ENCODE assay signal across 8 cellular contexts in genomic region chr3:16550305-16550675, GRCh38. TPM values are rescaled to one million over a fixed set of nuclear protein-coding genes. Genes with fewer than 3 reads are reported as not detected.
DNase-seq lines count a peak whose midpoint lies in the region; ATAC-seq and TF ChIP-seq lines count a peak whose summit lies in the region.
"Had no signal": no experiment of that assay in that cellular context is flagged by ENCODE, and none has a peak within 500 bp of the region (broad histone marks: within the 10 kb centered on the region; RNA-seq: fewer than 3 reads in every experiment).

No MANE protein-coding gene starts in this region.

- H2BK20ac ChIP-seq in IMR-90 (ENCODE audit: low read depth, low read length): peak overlapping the region; percentile 9; the same call in 1 of the 2 replicates

- H2BK120ac ChIP-seq in IMR-90 (ENCODE audit: low read depth, low read length): peak overlapping the region; percentile 12; the same call in 1 of the 2 replicates
- no peak overlapping the region for H2BK120ac ChIP-seq in trophoblast cell (ENCODE audit: insufficient read depth, low read length, poor library complexity)

- H3K27ac Mint-ChIP-seq in endodermal cell: no peak overlapping the region

- no peaks in the 10 kb centered on the region for H3K36me3 ChIP-seq in IMR-90 (ENCODE audit: control insufficient read depth, insufficient read depth, low read length)
- H3K36me3 ChIP-seq in endodermal cell (ENCODE audit: control insufficient read depth, insufficient read depth, low read length): no peaks in the 10 kb centered on the region
- H3K36me3 ChIP-seq in trophoblast cell (ENCODE audit: control insufficient read depth in 1 of 2, insufficient read depth in 2 of 2, low read length in 2 of 2): no peaks in the 10 kb centered on the region

- intact Hi-C loops in IMR-90 (cut with micrococcal nuclease): loop anchor here (1.0 to 5.0 kb wide), 4 partner anchors 33 to 953 kb away; no protein-coding TSS in a partner anchor

- peak overlapping the region; percentile 18; the same call in 1 of the 2 replicates for H3K23ac ChIP-seq in IMR-90 (ENCODE audit: low read depth, low read length)
- H3K23ac ChIP-seq in trophoblast cell (ENCODE audit: low read length): no peak overlapping the region

- H4K8ac ChIP-seq in IMR-90 (ENCODE audit: low read depth in 2 of 2, low read length in 2 of 2) (peak overlapping the region in 1 of 2 experiments; percentile 28; a peak in 1 of 4 replicates), trophoblast cell (ENCODE audit: low read depth, low read length) (peak overlapping the region; percentile 35)

- H3K36me3 Mint-ChIP-seq in endodermal cell (ENCODE audit: low read depth): no peaks in the 10 kb centered on the region

- H2BK15ac ChIP-seq in IMR-90 (ENCODE audit: low read depth, low read length): no peak overlapping the region

- H3K27ac ChIP-seq in IMR-90 (ENCODE audit: insufficient read depth, low read length) (no peak overlapping the region), endodermal cell (ENCODE audit: low read depth, low read length) (no peak overlapping the region), trophoblast cell (ENCODE audit: low read depth, low read length) (no peak overlapping the region)

- H2AK5ac ChIP-seq in IMR-90 (ENCODE audit: low read depth, low read length) (no peak overlapping the region), trophoblast cell (ENCODE audit: low read length) (no peak overlapping the region)

- no peak overlapping the region for H4K12ac ChIP-seq in trophoblast cell (ENCODE audit: low read depth, low read length)

- H4K91ac ChIP-seq in IMR-90 (ENCODE audit: insufficient read depth, low read depth, low read length) (no peak overlapping the region), trophoblast cell (ENCODE audit: low read depth, low read length) (no peak overlapping the region)

- H3K14ac ChIP-seq in IMR-90 (replicated peaks; ENCODE audit: low read depth, low read length) (no peak overlapping the region), trophoblast cell (ENCODE audit: low read length) (no peak overlapping the region)

- H4K5ac ChIP-seq in IMR-90 (ENCODE audit: low read depth, low read length): no peak overlapping the region; the same call in 1 of the 2 replicates

- TF ChIP-seq RAD21 in IMR-90 (IDR thresholded peaks at IDR 0.05; ENCODE audit: low read length): no peak

- no peaks in the 10 kb centered on the region for H3K79me2 ChIP-seq in trophoblast cell (ENCODE audit: control insufficient read depth, insufficient read depth, low read length, poor library complexity)

- H3K56ac ChIP-seq in IMR-90 (ENCODE audit: extremely low read depth, insufficient read depth, low read length): no peak overlapping the region

- POLR2A ChIA-PET in IMR-90 (lab: Charles Lee; ENCODE audit: unreplicated experiment): no interaction called here

- peaks cover 2% of the 10 kb centered on the region for H3K27me3 Mint-ChIP-seq in endodermal cell (ENCODE audit: insufficient read depth)

- H3K4ac ChIP-seq in IMR-90 (ENCODE audit: low read depth, low read length) (no peak overlapping the region), trophoblast cell (ENCODE audit: low read depth, low read length) (no peak overlapping the region)

- no CpG with 5 or more reads among the region's 4 CpGs for WGBS in IMR-90 (ENCODE audit: extremely low coverage in 2 of 2, insufficient read length in 1 of 2), 2 experiments
- 45 to 65% methylated on average over 3 to 4 of the region's 4 CpGs for WGBS in endodermal cell (ENCODE audit: insufficient coverage in 1 of 2, insufficient read length in 1 of 2), 2 experiments
- no CpG with 5 or more reads among the region's 4 CpGs for WGBS in trophoblast cell (ENCODE audit: extremely low coverage, insufficient coverage, insufficient read length)

- H2BK12ac ChIP-seq in trophoblast cell (ENCODE audit: low read length): no peak overlapping the region

- H3K9ac ChIP-seq in IMR-90 (ENCODE audit: low read depth, low read length) (no peak overlapping the region), endodermal cell (ENCODE audit: extremely low read depth, low read length, poor library complexity, severe bottlenecking) (no peak overlapping the region), trophoblast cell (ENCODE audit: low read length) (no peak overlapping the region)

- peaks cover 6% of the 10 kb centered on the region for H3K4me1 Mint-ChIP-seq in endodermal cell

- H3K9me1 ChIP-seq in IMR-90 (ENCODE audit: insufficient read depth, low read length): no peaks in the 10 kb centered on the region

- peak; percentile 24 for ATAC-seq in GM21423 (IDR thresholded peaks at IDR 0.05; ENCODE audit: unreplicated experiment)
- no peak for ATAC-seq in IMR-90 (ENCODE audit: low read depth)
- no peak for ATAC-seq in HG02870 (IDR thresholded peaks at IDR 0.05; ENCODE audit: unreplicated experiment)

- no peaks in the 10 kb centered on the region for H3K9me3 Mint-ChIP-seq in endodermal cell

- H3K4me3 ChIP-seq in IMR-90 (ENCODE audit: insufficient read depth, low read depth, low read length) (no peak overlapping the region), endodermal cell (ENCODE audit: low read length) (no peak overlapping the region), trophoblast cell (ENCODE audit: low read depth, low read length) (no peak overlapping the region)

- H2AFZ ChIP-seq in IMR-90 (replicated peaks; ENCODE audit: low read length, poor library complexity): no peak overlapping the region
- no peak overlapping the region for H2AFZ ChIP-seq in trophoblast cell (ENCODE audit: insufficient read depth, low read length, poor library complexity)

- H4K20me1 ChIP-seq in IMR-90 (ENCODE audit: insufficient read depth, low read length): no peaks in the 10 kb centered on the region

- H3K4me2 ChIP-seq in IMR-90 (ENCODE audit: low read depth, low read length) (no peak overlapping the region), trophoblast cell (ENCODE audit: low read length) (no peak overlapping the region)

- TF ChIP-seq POLR2A in IMR-90 (IDR thresholded peaks at IDR 0.05; ENCODE audit: low read depth, low read length): no peak

- no peaks in the 10 kb centered on the region; the same call in 1 of the 2 replicates for H3K4me1 ChIP-seq in IMR-90 (ENCODE audit: control insufficient read depth, insufficient read depth, low read length)
- no peaks in the 10 kb centered on the region for H3K4me1 ChIP-seq in endodermal cell (ENCODE audit: control insufficient read depth, insufficient read depth, low read length)
- no peaks in the 10 kb centered on the region for H3K4me1 ChIP-seq in trophoblast cell (ENCODE audit: control insufficient read depth in 1 of 2, insufficient read depth in 2 of 2, low read length in 2 of 2)

- peaks cover 18% of the 10 kb centered on the region for H3K27me3 ChIP-seq in IMR-90 (ENCODE audit: control insufficient read depth, insufficient read depth, low read length)
- H3K27me3 ChIP-seq in endodermal cell (ENCODE audit: control insufficient read depth, insufficient read depth, low read length, poor library complexity, severe bottlenecking): no peaks in the 10 kb centered on the region
- no peaks in the 10 kb centered on the region for H3K27me3 ChIP-seq in trophoblast cell (ENCODE audit: insufficient read depth, low read length)

- H2BK5ac ChIP-seq in IMR-90 (ENCODE audit: low read depth, low read length, poor library complexity, severe bottlenecking) (no peak overlapping the region), trophoblast cell (ENCODE audit: low read depth, low read length, poor library complexity) (no peak overlapping the region)

- dilution Hi-C loops in IMR-90 (cut with HindIII; ENCODE audit: low sequenced_read_pairs, unreplicated experiment): no loop called here

- no peak for TF ChIP-seq CTCF in IMR-90 (conservative IDR thresholded peaks at IDR 0.05; ENCODE audit: low read depth, low read length)
- no peak for TF ChIP-seq CTCF in endodermal cell (conservative IDR thresholded peaks at IDR 0.05)

- no TSS peak for BruUV-seq in IMR-90 (replicated peaks; lab: Mats Ljungman, UMichigan)

- H3K79me1 ChIP-seq in IMR-90 (ENCODE audit: low read depth in 1 of 2, low read length in 2 of 2): no peaks in the 10 kb centered on the region
- no peaks in the 10 kb centered on the region for H3K79me1 ChIP-seq in trophoblast cell (ENCODE audit: low read length)

- no peak for DNase-seq in IMR-90
- peak; percentile 73 for DNase-seq in endodermal cell
- no peak for DNase-seq in trophoblast cell
- DNase-seq in activated CD4-positive, alpha-beta T cell treated with anti-CD3 and anti-CD28 coated beads for 48 hours: no peak
- DNase-seq in A172 (ENCODE audit: low spot score): no peak
- DNase-seq: cortex of kidney had no signal

- no peak overlapping the region for H2AK9ac ChIP-seq in IMR-90 (replicated peaks; ENCODE audit: low read depth, low read length, poor library complexity)

- H3K4me3 Mint-ChIP-seq in endodermal cell: peak overlapping the region; percentile 12

- H3K18ac ChIP-seq in IMR-90 (ENCODE audit: low read depth, low read length): no peak overlapping the region; the same call in 1 of the 2 replicates
- no peak overlapping the region for H3K18ac ChIP-seq in trophoblast cell (ENCODE audit: low read length)

- CTCF ChIA-PET in IMR-90 (lab: Yijun Ruan, JAX): interaction anchor here (0.5 to 2.8 kb wide), 7 partner anchors 11 to 281 kb away, joined by 3 to 18 read pairs (median 4); no protein-coding TSS in a partner anchor

- in situ Hi-C loops in IMR-90 (cut with MboI; ENCODE audit: low sequenced_read_pairs): loop anchor here (5.0 kb wide), 1 partner anchor 263 kb away; no protein-coding TSS in a partner anchor

- H3K9me3 ChIP-seq in IMR-90 (ENCODE audit: control insufficient read depth, insufficient read depth, low read length): peaks cover 5% of the 10 kb centered on the region; the same call in 1 of the 2 replicates
- H3K9me3 ChIP-seq in endodermal cell (ENCODE audit: control insufficient read depth, low read length): no peaks in the 10 kb centered on the region
- H3K9me3 ChIP-seq in trophoblast cell (ENCODE audit: insufficient read depth, low read depth, low read length): no peaks in the 10 kb centered on the region

RNA-seq across cellular contexts. Expression of gene RFTN1, which starts 36.8 kb away (rescaled TPM):
- 52.0 and 52.2 TPM in 2 replicates for total RNA-seq in IMR-90 (2012; rRNA removed)
- polyA plus RNA-seq in IMR-90 (2012; rRNA removed): 44.8 and 45.0 TPM in 2 replicates
- polyA plus RNA-seq in IMR-90 (2012; cell fraction: cytosol; rRNA removed): 37.9 and 67.2 TPM in 2 replicates
- polyA plus RNA-seq in IMR-90 (2012; cell fraction: nucleus; rRNA removed; ENCODE audit: low replicate concordance): 19.1 and 28.3 TPM in 2 replicates
- 1 to 10 TPM in 1 of 2 donors, under 1 TPM in 1; 0.80 to 1.1 TPM for total RNA-seq in endodermal cell
- polyA plus RNA-seq in endodermal cell (2013, experiment 1 of 2): 5.2 TPM
- 7.0 TPM for polyA plus RNA-seq in endodermal cell (2013, experiment 2 of 2)
- polyA plus RNA-seq in trophoblast cell (2013): 5.4 and 5.8 TPM in 2 replicates
- total RNA-seq in A172 (2014; rRNA removed; shearing (Covaris generic)): 46.1 and 52.1 TPM in 2 replicates

RNA-seq across cellular contexts. Expression of gene DAZL, which starts 54.9 kb away (rescaled TPM):
- not detected in 2 replicates for total RNA-seq in IMR-90 (2012; rRNA removed)
- polyA plus RNA-seq in IMR-90 (2012; rRNA removed): not detected in 2 replicates
- not detected in 2 replicates for polyA plus RNA-seq in IMR-90 (2012; cell fraction: cytosol; rRNA removed)
- polyA plus RNA-seq in IMR-90 (2012; cell fraction: nucleus; rRNA removed; ENCODE audit: low replicate concordance): not detected in 2 replicates
- total RNA-seq in endodermal cell: not detected
- polyA plus RNA-seq in endodermal cell (2013, experiment 1 of 2): 0.43 TPM
- polyA plus RNA-seq in endodermal cell (2013, experiment 2 of 2): 0.12 TPM
- polyA plus RNA-seq in trophoblast cell (2013): 0.08 and 0.10 TPM in 2 replicates
- total RNA-seq in A172 (2014; rRNA removed; shearing (Covaris generic)): not detected in 2 replicates

Comparison
In these comparisons a context has a peak if more than half of its experiments do, and no peak if none do; other contexts are left out.
1. RNA of gene RFTN1, which starts 36.8 kb away (total RNA-seq): 46.1 to 52.1 TPM in A172 and 52.0 to 52.2 TPM in IMR-90; 0.80 to 1.1 TPM in endodermal cell; every median in the first group is over 10 times any median in the second.